ENCODE assay signal across 20 cellular contexts in genomic region chr7:48106906-48107659, GRCh38. TPM values are rescaled to one million over a fixed set of nuclear protein-coding genes. Genes with fewer than 3 reads are reported as not detected.
A peak's percentile ranks its signal among the peaks of the same experiment; 100 is the strongest.
DNase-seq lines count a peak whose midpoint lies in the region; ATAC-seq and TF ChIP-seq lines count a peak whose summit lies in the region.
"Had no signal": no experiment of that assay in that cellular context is flagged by ENCODE, and none has a peak within 500 bp of the region (broad histone marks: within the 10 kb centered on the region; RNA-seq: fewer than 3 reads in every experiment).

No MANE protein-coding gene starts in this region.

- DNase-seq in activated CD4-positive, alpha-beta T cell treated with anti-CD3 and anti-CD28 coated beads, Interleukin-2, amount 10 ng/mL, durations not matched to agents 24 days and 14 days: peak; percentile 48
- DNase-seq in activated CD4-positive, alpha-beta T cell treated with anti-CD3 and anti-CD28 coated beads for 4 hours: no peak
- no peak for DNase-seq in CD8-positive, alpha-beta T cell
- DNase-seq in effector memory CD8-positive, alpha-beta T cell: no peak
- no peak for DNase-seq in naive thymus-derived CD4-positive, alpha-beta T cell
- DNase-seq in tibial artery: no peak
- DNase-seq: 8988T, AML-193, IMR-90, NCI-H1105, NCI-H146, NCI-H2029, NCI-H2227 treated with DMSO at 0.1 percent for 48 hours, NCI-H510A, PC-9 had no signal

- peaks cover 22% of the 10 kb centered on the region for H3K4me1 Mint-ChIP-seq in activated CD4-positive, alpha-beta T cell treated with anti-CD3 and anti-CD28 coated beads, Interleukin-2, amount 10 ng/mL, durations not matched to agents 24 days and 14 days
- H3K4me1 Mint-ChIP-seq in CD8-positive, alpha-beta T cell (ENCODE audit: low read depth): peaks cover 22% of the 10 kb centered on the region
- peaks cover 22 to 28% of the 10 kb centered on the region in 2 donors for H3K4me1 Mint-ChIP-seq in effector memory CD8-positive, alpha-beta T cell (ENCODE audit: low read depth in 2 of 2)
- H3K4me1 Mint-ChIP-seq in naive thymus-derived CD4-positive, alpha-beta T cell: peaks cover 19 to 49% (median 23%) of the 10 kb centered on the region in 7 donors

- intact Hi-C loops in activated CD4-positive, alpha-beta T cell treated with anti-CD3 and anti-CD28 coated beads, Interleukin-2, amount 10 ng/mL, durations not matched to agents 24 days and 14 days (cut with micrococcal nuclease): no loop called here
- intact Hi-C loops in CD8-positive, alpha-beta T cell (cut with DNase I, micrococcal nuclease): no loop called here
- intact Hi-C loops in naive thymus-derived CD4-positive, alpha-beta T cell (cut with micrococcal nuclease): no loop called here
- intact Hi-C loops in tibial artery (cut with DNase I; ENCODE audit: low total_unique reads): no loop called here

- no peak for TF ChIP-seq CTCF in CD8-positive, alpha-beta T cell (IDR thresholded peaks at IDR 0.05)
- no peak for TF ChIP-seq CTCF in tibial artery (IDR thresholded peaks at IDR 0.05)

- peaks cover 12% of the 10 kb centered on the region for H3K4me1 ChIP-seq in CD8-positive, alpha-beta T cell (ENCODE audit: insufficient read depth, low read length)
- peaks cover 8 to 22% of the 10 kb centered on the region in 2 donors for H3K4me1 ChIP-seq in naive thymus-derived CD4-positive, alpha-beta T cell (ENCODE audit: control insufficient read depth in 2 of 2, insufficient read depth in 2 of 2, low read length in 2 of 2)
- no peaks in the 10 kb centered on the region for H3K4me1 ChIP-seq in tibial artery

- no peaks in the 10 kb centered on the region for H3K27me3 Mint-ChIP-seq in activated CD4-positive, alpha-beta T cell treated with anti-CD3 and anti-CD28 coated beads, Interleukin-2, amount 10 ng/mL, durations not matched to agents 24 days and 14 days
- H3K27me3 Mint-ChIP-seq in CD8-positive, alpha-beta T cell (ENCODE audit: low read depth): no peaks in the 10 kb centered on the region
- no peaks in the 10 kb centered on the region for H3K27me3 Mint-ChIP-seq in effector memory CD8-positive, alpha-beta T cell
- H3K27me3 Mint-ChIP-seq in naive thymus-derived CD4-positive, alpha-beta T cell: no peaks in the 10 kb centered on the region

- H3K4me3 Mint-ChIP-seq in activated CD4-positive, alpha-beta T cell treated with anti-CD3 and anti-CD28 coated beads, Interleukin-2, amount 10 ng/mL, durations not matched to agents 24 days and 14 days: no peak overlapping the region
- no peak overlapping the region for H3K4me3 Mint-ChIP-seq in CD8-positive, alpha-beta T cell
- H3K4me3 Mint-ChIP-seq in effector memory CD8-positive, alpha-beta T cell: no peak overlapping the region
- no peak overlapping the region for H3K4me3 Mint-ChIP-seq in naive thymus-derived CD4-positive, alpha-beta T cell

- POLR2A ChIA-PET in CD8-positive, alpha-beta T cell (lab: Charles Lee): no interaction called here
- POLR2A ChIA-PET in naive thymus-derived CD4-positive, alpha-beta T cell (lab: Charles Lee): interaction anchor here (0.8 to 5.2 kb wide), 4 partner anchors 17 to 133 kb away, joined by 3 to 37 read pairs (median 4); no protein-coding TSS in a partner anchor

- no peak overlapping the region for H3K27ac Mint-ChIP-seq in activated CD4-positive, alpha-beta T cell treated with anti-CD3 and anti-CD28 coated beads, Interleukin-2, amount 10 ng/mL, durations not matched to agents 24 days and 14 days
- peak overlapping the region; percentile 37 for H3K27ac Mint-ChIP-seq in CD8-positive, alpha-beta T cell
- peak overlapping the region; percentile 52 to 74 for H3K27ac Mint-ChIP-seq in effector memory CD8-positive, alpha-beta T cell
- peak overlapping the region in 5 of 9 donors; percentile 21 to 71 (median 28) for H3K27ac Mint-ChIP-seq in naive thymus-derived CD4-positive, alpha-beta T cell

- H3K27me3 ChIP-seq in CD8-positive, alpha-beta T cell (ENCODE audit: insufficient read depth, low read length): no peaks in the 10 kb centered on the region
- no peaks in the 10 kb centered on the region for H3K27me3 ChIP-seq in naive thymus-derived CD4-positive, alpha-beta T cell (ENCODE audit: control insufficient read depth in 2 of 2, insufficient read depth in 2 of 2, low read length in 2 of 2)
- H3K27me3 ChIP-seq in tibial artery: no peaks in the 10 kb centered on the region

- peaks cover 46% of the 10 kb centered on the region for H3K36me3 ChIP-seq in CD8-positive, alpha-beta T cell (ENCODE audit: insufficient read depth, low read length)
- peaks cover 26 to 73% (median 29%) of the 10 kb centered on the region in 3 experiments for H3K36me3 ChIP-seq in naive thymus-derived CD4-positive, alpha-beta T cell (ENCODE audit: control insufficient read depth in 2 of 3, insufficient read depth in 3 of 3, low read length in 3 of 3)
- peaks cover 47 to 69% (median 65%) of the 10 kb centered on the region in 3 donors for H3K36me3 ChIP-seq in tibial artery

- ATAC-seq in CD8-positive, alpha-beta T cell: no peak
- no peak for ATAC-seq in effector memory CD8-positive, alpha-beta T cell (replicated peaks)
- no peak for ATAC-seq in naive thymus-derived CD4-positive, alpha-beta T cell
- ATAC-seq in activated CD4-positive, CD25-positive, alpha-beta regulatory T cell treated with anti-CD3 and anti-CD28 coated beads, Interleukin-2, amount 50 U/mL, for 24 hours: no peak
- no peak for ATAC-seq in GM18505 (IDR thresholded peaks at IDR 0.05; ENCODE audit: unreplicated experiment)
- ATAC-seq: HCT116 had no signal

- no peak for TF ChIP-seq POLR2A in GM18505 (IDR thresholded peaks at IDR 0.05; ENCODE audit: borderline replicate concordance, extremely low read depth, insufficient read depth, insufficient read length)

- H3K36me3 Mint-ChIP-seq in activated CD4-positive, alpha-beta T cell treated with anti-CD3 and anti-CD28 coated beads, Interleukin-2, amount 10 ng/mL, durations not matched to agents 24 days and 14 days (ENCODE audit: low read depth): peaks cover 64% of the 10 kb centered on the region
- H3K36me3 Mint-ChIP-seq in CD8-positive, alpha-beta T cell: peaks cover 71% of the 10 kb centered on the region
- peaks cover 81% of the 10 kb centered on the region for H3K36me3 Mint-ChIP-seq in effector memory CD8-positive, alpha-beta T cell (ENCODE audit: insufficient read depth)
- peaks cover 14 to 50% (median 44%) of the 10 kb centered on the region in 5 donors for H3K36me3 Mint-ChIP-seq in naive thymus-derived CD4-positive, alpha-beta T cell

- no peak overlapping the region for H3K4me3 ChIP-seq in CD8-positive, alpha-beta T cell (ENCODE audit: low read depth, low read length)
- H3K4me3 ChIP-seq in naive thymus-derived CD4-positive, alpha-beta T cell (ENCODE audit: low read length): no peak overlapping the region
- no peak overlapping the region for H3K4me3 ChIP-seq in tibial artery
- H3K4me3 ChIP-seq: PC-9 had no signal

- no peak overlapping the region for H3K27ac ChIP-seq in CD8-positive, alpha-beta T cell (ENCODE audit: low read depth, low read length)
- H3K27ac ChIP-seq in naive thymus-derived CD4-positive, alpha-beta T cell (ENCODE audit: low read depth, low read length): no peak overlapping the region
- H3K27ac ChIP-seq in tibial artery: no peak overlapping the region
- H3K27ac ChIP-seq: C4-2B, KMS-11, PC-9 had no signal

- CTCF ChIA-PET in CD8-positive, alpha-beta T cell (lab: Charles Lee): interaction anchor here (3.7 to 5.5 kb wide), 3 partner anchors 115 to 162 kb away, joined by 10 to 127 read pairs (median 23); no protein-coding TSS in a partner anchor
- CTCF ChIA-PET in naive thymus-derived CD4-positive, alpha-beta T cell (lab: Charles Lee): interaction anchor here (0.6 to 8.0 kb wide), 2 partner anchors 116 to 141 kb away, joined by 3 to 91 read pairs; no protein-coding TSS in a partner anchor

- no peaks in the 10 kb centered on the region for H3K9me3 Mint-ChIP-seq in activated CD4-positive, alpha-beta T cell treated with anti-CD3 and anti-CD28 coated beads, Interleukin-2, amount 10 ng/mL, durations not matched to agents 24 days and 14 days
- no peaks in the 10 kb centered on the region for H3K9me3 Mint-ChIP-seq in CD8-positive, alpha-beta T cell
- H3K9me3 Mint-ChIP-seq in effector memory CD8-positive, alpha-beta T cell: no peaks in the 10 kb centered on the region
- no peaks in the 10 kb centered on the region for H3K9me3 Mint-ChIP-seq in naive thymus-derived CD4-positive, alpha-beta T cell

- no peaks in the 10 kb centered on the region for H3K9me3 ChIP-seq in CD8-positive, alpha-beta T cell (ENCODE audit: low read length)
- no peaks in the 10 kb centered on the region for H3K9me3 ChIP-seq in naive thymus-derived CD4-positive, alpha-beta T cell (ENCODE audit: control insufficient read depth in 2 of 3, low read length in 3 of 3)
- H3K9me3 ChIP-seq in tibial artery: no peaks in the 10 kb centered on the region

RNA-seq across cellular contexts. Expression of gene UPP1, which starts 18.0 kb away (rescaled TPM):
- 61.5 and 64.2 TPM in 2 replicates for total RNA-seq in activated CD4-positive, alpha-beta T cell treated with anti-CD3 and anti-CD28 coated beads, Interleukin-2, amount 10 ng/mL, durations not matched to agents 24 days and 14 days
- total RNA-seq in CD8-positive, alpha-beta T cell: 10 to 100 TPM; 87.4 to 90.2 TPM
- total RNA-seq in naive thymus-derived CD4-positive, alpha-beta T cell: 100 to 1,000 TPM in 1 of 5 experiments, 10 to 100 TPM in 4; 40.2 to 143 (median 89.4) TPM
- polyA plus RNA-seq in naive thymus-derived CD4-positive, alpha-beta T cell: 100 to 1,000 TPM; 119 to 121 TPM
